ENCODE assay signal across 8 cellular contexts in genomic region chr7:73667344-73668102, GRCh38. TPM values are rescaled to one million over a fixed set of nuclear protein-coding genes. Genes with fewer than 3 reads are reported as not detected.
DNase-seq lines count a peak whose midpoint lies in the region; ATAC-seq and TF ChIP-seq lines count a peak whose summit lies in the region.

TSS of gene VPS37D (plus strand) at chr7:73667831. CDS start at chr7:73667959, 128 bp downstream.

- H2AFZ ChIP-seq in mammary epithelial cell (ENCODE audit: low read depth, low read length) = peak within 1 kb of the TSS; percentile 81

- WGBS in mammary epithelial cell (ENCODE audit: low coverage, missing lambda C conversion rate) = 20% methylated on average over 11 of the region's 79 CpGs
- WGBS in spleen, 5 donors = 3 to 15% (median 5%) methylated on average over 13 to 79 of the region's 79 CpGs

- intact Hi-C loops in mammary epithelial cell (cut with micrococcal nuclease) = loop anchor here (1.0 to 5.0 kb wide), 4 partner anchors 38 to 60 kb away; no protein-coding TSS in a partner anchor
- intact Hi-C loops in spleen (cut with DNase I; ENCODE audit: low total_unique reads) = no loop called here

- in situ Hi-C loops in mammary epithelial cell (cut with MboI; ENCODE audit: low sequenced_read_pairs in 2 of 2) = no loop called here

- H3K4me3 ChIP-seq in WERI-Rb-1 (ENCODE audit: low read depth, low read length) (peak within 1 kb of the TSS; percentile 75), mammary epithelial cell (replicated peaks in 1 of 3; ENCODE audit: insufficient read depth in 1 of 3, low read depth in 2 of 3, low read length in 3 of 3) (peak within 1 kb of the TSS; percentile 48 to 62 (median 56)), spleen (peak within 1 kb of the TSS; percentile 25 to 79 (median 44))

- no TSS peak for BruUV-seq in mammary epithelial cell (replicated peaks; lab: Mats Ljungman, UMichigan)

- H3K27ac ChIP-seq in WERI-Rb-1 = 0 out of 2 replicates have a peak within 1 kb of the TSS, but pooled peaks have one; percentile 20
- no peak within 1 kb of the TSS for H3K27ac ChIP-seq in mammary epithelial cell (ENCODE audit: insufficient read depth, low read depth, low read length)
- H3K27ac ChIP-seq in spleen = peak within 1 kb of the TSS in 1 of 8 donors; percentile 27

- H3K4me1 ChIP-seq in mammary epithelial cell (ENCODE audit: insufficient read depth, low read length) = peaks cover 10% of the 10 kb centered on the region
- peaks cover 0 to 29% (median 19%) of the 10 kb centered on the region in 6 donors for H3K4me1 ChIP-seq in spleen

- peak; percentile 61 for TF ChIP-seq CTCF in WERI-Rb-1 (IDR thresholded peaks at IDR 0.05; ENCODE audit: low read depth, low read length)
- TF ChIP-seq CTCF in mammary epithelial cell (conservative IDR thresholded peaks at IDR 0.05 in 1 of 2, IDR thresholded peaks at IDR 0.05 in 1 of 2; ENCODE audit: extremely low read depth in 1 of 2, insufficient read depth in 1 of 2, low read depth in 1 of 2, low read length in 2 of 2) = peak; percentile 39 to 69
- TF ChIP-seq CTCF in spleen (IDR thresholded peaks at IDR 0.05 in 8 of 11, conservative IDR thresholded peaks at IDR 0.05 in 3 of 11) = peak in 9 of 11 experiments; percentile 34 to 95 (median 82)

- H3K36me3 ChIP-seq in WERI-Rb-1 (no peaks in the 10 kb centered on the region), mammary epithelial cell (ENCODE audit: insufficient read depth, low read length) (no peaks in the 10 kb centered on the region), spleen (no peaks in the 10 kb centered on the region)

- no peaks in the 10 kb centered on the region for H3K27me3 ChIP-seq in WERI-Rb-1 (ENCODE audit: insufficient read depth, low read depth, severe bottlenecking)
- peaks cover 2% of the 10 kb centered on the region for H3K27me3 ChIP-seq in mammary epithelial cell (ENCODE audit: insufficient read depth, low read length)
- H3K27me3 ChIP-seq in spleen (replicated peaks in 1 of 7) = peaks cover 0 to 88% (median 8%) of the 10 kb centered on the region in 7 donors

- H3K9me3 ChIP-seq in WERI-Rb-1 (ENCODE audit: severe bottlenecking) (peaks cover 2% of the 10 kb centered on the region), mammary epithelial cell (replicated peaks; ENCODE audit: insufficient read depth, low read length) (no peaks in the 10 kb centered on the region), spleen (peaks cover 0 to 8% (median 6%) of the 10 kb centered on the region in 8 donors)

- CTCF ChIA-PET in mammary epithelial cell (lab: Charles Lee; ENCODE audit: low non-redundant PET) = interaction anchor here (0.6 kb wide), 2 partner anchors 9 to 31 kb away, joined by 4 to 9 read pairs; no protein-coding TSS in a partner anchor

- peak; percentile 75 for ATAC-seq in HG02973 (IDR thresholded peaks at IDR 0.05; ENCODE audit: unreplicated experiment)

- no peaks in the 10 kb centered on the region for H4K20me1 ChIP-seq in mammary epithelial cell (ENCODE audit: insufficient read depth, low read length)

- DNase-seq in SHP77 (lab: John Stamatoyannopoulos, UW) (peak; percentile 50 to 69), SHP77 treated with DMSO at 0.1 percent for 48 hours (lab: John Stamatoyannopoulos, UW) (no peak), NCI-H2107 (lab: John Stamatoyannopoulos, UW) (peak; percentile 95), WERI-Rb-1 (peak; percentile 89), mammary epithelial cell (peak; percentile 85), inferior parietal cortex (ENCODE audit: extremely low spot score) (peak; percentile 82), spleen (peak; percentile 98)

- peak within 1 kb of the TSS; percentile 89 for H3K4me2 ChIP-seq in mammary epithelial cell (ENCODE audit: insufficient read depth, low read depth, low read length)

- no peak within 1 kb of the TSS for H3K9ac ChIP-seq in mammary epithelial cell (ENCODE audit: insufficient read depth, low read length)

- H3K79me2 ChIP-seq in mammary epithelial cell (ENCODE audit: insufficient read depth, low read length) = no peaks in the 10 kb centered on the region

- dilution Hi-C loops in mammary epithelial cell (cut with HindIII; ENCODE audit: low sequenced_read_pairs) = no loop called here

- TF ChIP-seq POLR2A in spleen (IDR thresholded peaks at IDR 0.05) = no peak

RNA-seq across cellular contexts. Expression of gene VPS37D, which starts in this region (rescaled TPM):
- total RNA-seq in mammary epithelial cell = 1 to 10 TPM; 1.1 to 3.7 TPM
- polyA plus RNA-seq in mammary epithelial cell = 0.61 TPM
- not detected for polyA minus RNA-seq in mammary epithelial cell
- total RNA-seq in spleen = 1 to 10 TPM in 4 of 7 donors, under 1 TPM in 3; 0.23 to 1.6 (median 1.0) TPM
- polyA plus RNA-seq in spleen = 1 to 10 TPM in 1 of 3 donors, under 1 TPM in 2; 0.80 to 1.0 (median 0.86) TPM
